Comparison of ENCODE assay signal across 23 cellular contexts in genomic region chr19:15227261-15227660, GRCh38. TPM values are rescaled to one million over a fixed set of nuclear protein-coding genes. Genes with fewer than 3 reads are reported as not detected.
DNase-seq lines count a peak whose midpoint lies in the region; ATAC-seq and TF ChIP-seq lines count a peak whose summit lies in the region.
"Had no signal": no experiment of that assay in that cellular context is flagged by ENCODE, and none has a peak within 500 bp of the region (broad histone marks: within the 10 kb centered on the region; RNA-seq: fewer than 3 reads in every experiment).

No MANE protein-coding gene starts in this region.

- no peak for TF ChIP-seq CTCF in neural crest cell (conservative IDR thresholded peaks at IDR 0.05)
- no peak for TF ChIP-seq CTCF in osteoblast (IDR thresholded peaks at IDR 0.05; ENCODE audit: extremely low read depth, low read depth, low read length)
- no peak for TF ChIP-seq CTCF in Calu3 (IDR thresholded peaks at IDR 0.05; ENCODE audit: unreplicated experiment)

- no TSS peak for BruUV-seq in Calu3 (replicated peaks; lab: Mats Ljungman, UMichigan)

- peaks cover 14% of the 10 kb centered on the region for H3K4me1 ChIP-seq in osteoblast (ENCODE audit: insufficient read depth, low read length)
- H3K4me1 ChIP-seq: BE2C had no signal

- no peaks in the 10 kb centered on the region for H3K9me3 Mint-ChIP-seq in dendritic cell treated with granulocyte-macrophage colony-stimulating factor and Interleukin-4, amounts not matched to agents 40 ng/mL and 50 ng/mL, for 4 days
- H3K9me3 Mint-ChIP-seq in neural crest cell (no peaks in the 10 kb centered on the region), Calu3 (ENCODE audit: low read depth, unreplicated experiment) (no peaks in the 10 kb centered on the region)
- H3K9me3 Mint-ChIP-seq: CD4-positive, alpha-beta T cell; HFFc6 had no signal

- H3K27ac Mint-ChIP-seq in dendritic cell treated with granulocyte-macrophage colony-stimulating factor and Interleukin-4, amounts not matched to agents 40 ng/mL and 50 ng/mL, for 4 days, result peak overlapping the region; percentile 60
- no peak overlapping the region for H3K27ac Mint-ChIP-seq in neural crest cell (ENCODE audit: unreplicated experiment)
- H3K27ac Mint-ChIP-seq in Calu3 (ENCODE audit: unreplicated experiment), result no peak overlapping the region
- H3K27ac Mint-ChIP-seq: CD4-positive, alpha-beta T cell; HFFc6 had no signal

- H3K4me3 ChIP-seq in osteoblast (ENCODE audit: insufficient read depth, low read length), result no peak overlapping the region
- H3K4me3 ChIP-seq: A549; BLaER1 treated with 17β-estradiol and CSF1 and Interleukin-3, amounts not matched to agents 10 nM and 100 nM; GM23248 had no signal

- CTCF ChIA-PET in Calu3 (lab: Charles Lee), result no interaction called here

- DNase-seq in ELF-1 (ENCODE audit: low read depth, low spot score) (peak; percentile 13), neural crest cell (ENCODE audit: low read depth, low spot score) (no peak), osteoblast (ENCODE audit: insufficient read length, low spot score, missing footprints) (peak; percentile 31), Calu3 (no peak), amygdala (lab: John Stamatoyannopoulos, UW) (no peak)
- DNase-seq: 8988T; ACHN; AML-193; BE2C; CD4-positive, alpha-beta T cell; CD8-positive, alpha-beta memory T cell; DMS53; DMS79 treated with DMSO at 0.1 percent for 48 hours; GM23248; H7; HFFc6 had no signal

- peaks cover 6% of the 10 kb centered on the region for H3K27me3 ChIP-seq in osteoblast (ENCODE audit: insufficient read depth, low read length)
- H3K27me3 ChIP-seq: BE2C had no signal

- no peak overlapping the region for H2AFZ ChIP-seq in osteoblast (ENCODE audit: low read length)
- H2AFZ ChIP-seq: GM23248 had no signal

- H3K27ac ChIP-seq in osteoblast (ENCODE audit: low read depth, low read length), result no peak overlapping the region
- H3K27ac ChIP-seq: A549; BLaER1 treated with 17β-estradiol and CSF1 and Interleukin-3, amounts not matched to agents 10 nM and 100 nM; GM23248 had no signal

- ATAC-seq in GM18498 (IDR thresholded peaks at IDR 0.05; ENCODE audit: unreplicated experiment) (no peak), HG02763 (IDR thresholded peaks at IDR 0.05; ENCODE audit: unreplicated experiment) (no peak)
- ATAC-seq: A549, HCT116 had no signal

- intact Hi-C loops in dendritic cell treated with granulocyte-macrophage colony-stimulating factor and Interleukin-4, amounts not matched to agents 40 ng/mL and 50 ng/mL, for 4 days (cut with micrococcal nuclease), result no loop called here
- intact Hi-C loops in Calu3 (cut with micrococcal nuclease; ENCODE audit: unreplicated experiment), result no loop called here

- no peaks in the 10 kb centered on the region for H4K20me1 ChIP-seq in osteoblast (ENCODE audit: insufficient read depth, low read length)

- peaks cover 41% of the 10 kb centered on the region for H3K4me1 Mint-ChIP-seq in dendritic cell treated with granulocyte-macrophage colony-stimulating factor and Interleukin-4, amounts not matched to agents 40 ng/mL and 50 ng/mL, for 4 days (ENCODE audit: low read depth)
- H3K4me1 Mint-ChIP-seq in neural crest cell, result peaks cover 24% of the 10 kb centered on the region
- H3K4me1 Mint-ChIP-seq in Calu3 (ENCODE audit: low read depth, unreplicated experiment), result peaks cover 9% of the 10 kb centered on the region

- peaks cover 38% of the 10 kb centered on the region for H3K27me3 Mint-ChIP-seq in dendritic cell treated with granulocyte-macrophage colony-stimulating factor and Interleukin-4, amounts not matched to agents 40 ng/mL and 50 ng/mL, for 4 days
- H3K27me3 Mint-ChIP-seq in neural crest cell (ENCODE audit: low read depth), result peaks cover 23% of the 10 kb centered on the region
- H3K27me3 Mint-ChIP-seq in Calu3 (ENCODE audit: unreplicated experiment), result peaks cover 13% of the 10 kb centered on the region

- no peak overlapping the region for H3K4me3 Mint-ChIP-seq in dendritic cell treated with granulocyte-macrophage colony-stimulating factor and Interleukin-4, amounts not matched to agents 40 ng/mL and 50 ng/mL, for 4 days
- H3K4me3 Mint-ChIP-seq in neural crest cell, result peak overlapping the region; percentile 19
- no peak overlapping the region for H3K4me3 Mint-ChIP-seq in Calu3 (ENCODE audit: low read depth, unreplicated experiment)
- H3K4me3 Mint-ChIP-seq: CD14-positive monocyte; CD4-positive, alpha-beta T cell; CD8-positive, alpha-beta memory T cell; HFFc6 had no signal

- no peaks in the 10 kb centered on the region for H3K9me3 ChIP-seq in osteoblast (ENCODE audit: low read depth, low read length)
- H3K9me3 ChIP-seq: A549; BE2C; BLaER1 treated with 17β-estradiol and CSF1 and Interleukin-3, amounts not matched to agents 10 nM and 100 nM had no signal

- H3K79me2 ChIP-seq in osteoblast (ENCODE audit: insufficient read depth, low read length), result no peaks in the 10 kb centered on the region

- H3K36me3 Mint-ChIP-seq in dendritic cell treated with granulocyte-macrophage colony-stimulating factor and Interleukin-4, amounts not matched to agents 40 ng/mL and 50 ng/mL, for 4 days (ENCODE audit: low read depth), result no peaks in the 10 kb centered on the region
- H3K36me3 Mint-ChIP-seq in neural crest cell (ENCODE audit: low read depth) (no peaks in the 10 kb centered on the region), Calu3 (ENCODE audit: insufficient read depth, unreplicated experiment) (peaks cover 19% of the 10 kb centered on the region)

- H3K4me2 ChIP-seq in osteoblast (ENCODE audit: insufficient read depth, low read length), result no peak overlapping the region
- H3K4me2 ChIP-seq: A549; BLaER1 treated with 17β-estradiol and CSF1 and Interleukin-3, amounts not matched to agents 10 nM and 100 nM had no signal

- H3K36me3 ChIP-seq in osteoblast (ENCODE audit: insufficient read depth, low read length), result no peaks in the 10 kb centered on the region
- H3K36me3 ChIP-seq: BE2C; BLaER1 treated with 17β-estradiol and CSF1 and Interleukin-3, amounts not matched to agents 10 nM and 100 nM had no signal

RNA-seq across cellular contexts. Expression of gene EPHX3, which starts 5.0 kb away (rescaled TPM):
- total RNA-seq in neural crest cell (1.0 and 1.1 TPM in 2 replicates), osteoblast (0.29 TPM in 1 of 2 replicates, not detected in the other), Calu3 (2022) (0.86 and 1.0 TPM in 2 replicates)
- total RNA-seq: CD4-positive, alpha-beta T cell; CD8-positive, alpha-beta memory T cell; GM23248 had no signal

RNA-seq across cellular contexts. Expression of gene NOTCH3, which starts 26.5 kb away (rescaled TPM):
- total RNA-seq in neural crest cell, result 125 and 127 TPM in 2 replicates
- 49.8 and 51.8 TPM in 2 replicates for total RNA-seq in osteoblast
- total RNA-seq in Calu3 (2022), result 32.6 and 44.7 TPM in 2 replicates
- total RNA-seq: CD4-positive, alpha-beta T cell had no signal

Comparison
In these comparisons a context has a peak if more than half of its experiments do, and no peak if none do; other contexts are left out.
1. DNase-seq: peak in ELF-1 (single experiment) and osteoblast (single experiment); none in neural crest cell (single experiment), Calu3 (single experiment) and amygdala (0 of 56).